2 cellular contexts compared by ENCODE assay signal in genomic region chr17:48612854-48613691, GRCh38.
TF ChIP-seq lines count a peak whose summit lies in the region.

No MANE protein-coding gene starts in this region.

TF ChIP-seq in A549, 52 proteins besides CTCF, POLR2A, EP300 and RAD21:
- TF ChIP-seq PHF8 (IDR thresholded peaks at IDR 0.05; ENCODE audit: borderline replicate concordance, low read depth) (0 out of 2 replicates have a peak, but pooled peaks have one; percentile 23), ZSCAN20 (CRISPR knock-in tag; IDR thresholded peaks at IDR 0.05) (no peak), MAX (IDR thresholded peaks at IDR 0.05) (peak; percentile 50; the same call in 1 of the 2 replicates), BCL3 (IDR thresholded peaks at IDR 0.05) (0 out of 3 replicates have a peak, but pooled peaks have one; percentile 52), JUN (IDR thresholded peaks at IDR 0.05) (peak in 1 of 2 experiments; percentile 29; a peak in 1 of 5 replicates), FOXS1 (CRISPR knock-in tag; IDR thresholded peaks at IDR 0.05) (no peak), CBX8 (IDR thresholded peaks at IDR 0.05) (no peak), ZNF302 (CRISPR knock-in tag; IDR thresholded peaks at IDR 0.05) (no peak), CBX2 (IDR thresholded peaks at IDR 0.05; ENCODE audit: borderline replicate concordance, low read depth) (no peak), TP53 (CRISPR knock-in tag; IDR thresholded peaks at IDR 0.05) (no peak), RARB (CRISPR knock-in tag; IDR thresholded peaks at IDR 0.05) (no peak), PBX3 (IDR thresholded peaks at IDR 0.05) (no peak)
TF ChIP-seq in A549: peak in this region for 4.

TF ChIP-seq in HepG2, 621 proteins besides CTCF, POLR2A, EP300 and RAD21:
- TF ChIP-seq THAP8 (CRISPR knock-in tag; IDR thresholded peaks at IDR 0.05; ENCODE audit: borderline replicate concordance) (no peak), KDM2A (CRISPR knock-in tag; IDR thresholded peaks at IDR 0.05; ENCODE audit: borderline replicate concordance, low read depth) (0 out of 2 replicates have a peak, but pooled peaks have one; percentile 15), EZH2 (conservative IDR thresholded peaks at IDR 0.05; ENCODE audit: low read depth, low read length) (peak; percentile 94; the same call in 1 of the 2 replicates)
TF ChIP-seq in HepG2: peak in this region for 2.
